Comparison of ENCODE assay signal across 19 cellular contexts in the genomic region with DNA sequence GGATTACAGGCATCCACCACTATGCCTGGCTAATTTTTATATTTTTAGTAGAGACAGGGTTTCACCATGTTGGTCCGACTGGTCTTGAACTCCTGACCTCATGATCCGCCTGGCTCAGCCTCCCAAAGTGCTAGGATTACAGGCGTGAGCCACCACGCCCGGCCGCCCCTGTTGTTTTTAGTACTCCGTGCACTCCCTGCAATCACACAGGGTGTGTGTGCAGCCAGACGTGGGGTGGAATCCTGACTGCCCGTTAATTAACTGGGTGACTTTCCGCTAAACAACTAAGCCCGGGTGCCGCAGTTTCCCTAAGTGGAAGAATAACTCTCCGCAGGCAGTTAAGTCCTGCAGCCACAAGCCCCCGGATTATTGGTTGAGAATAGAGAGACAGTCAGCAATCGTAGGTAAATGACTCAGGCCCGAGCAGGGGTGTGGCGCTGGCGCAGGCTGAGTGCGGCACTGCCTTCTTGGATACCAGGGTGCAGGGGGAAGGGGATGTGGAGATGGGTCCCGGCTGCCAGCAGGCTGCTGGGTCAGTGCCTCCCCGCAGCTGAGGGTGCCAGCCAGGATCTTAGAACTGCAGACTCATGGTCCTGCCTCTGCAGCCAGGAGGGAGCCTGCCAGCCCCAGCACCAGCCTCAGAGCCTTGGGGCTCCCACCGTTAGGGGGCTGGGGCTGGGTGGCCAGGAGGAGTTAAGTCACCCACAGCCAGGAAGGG. TPM values are rescaled to one million over a fixed set of nuclear protein-coding genes. Genes with fewer than 3 reads are reported as not detected.
DNase-seq lines count a peak whose midpoint lies in the region; ATAC-seq and TF ChIP-seq lines count a peak whose summit lies in the region.
"Had no signal": no experiment of that assay in that cellular context is flagged by ENCODE, and none has a peak within 500 bp of the region (broad histone marks: within the 10 kb centered on the region; RNA-seq: fewer than 3 reads in every experiment).

No MANE protein-coding gene starts in this region.

- TF ChIP-seq CTCF in GM23338 (conservative IDR thresholded peaks at IDR 0.05; ENCODE audit: low read depth in 2 of 2): no peak
- TF ChIP-seq CTCF in WERI-Rb-1 (IDR thresholded peaks at IDR 0.05; ENCODE audit: low read depth, low read length): no peak
- no peak for TF ChIP-seq CTCF in gastroesophageal sphincter (IDR thresholded peaks at IDR 0.05)

- peaks cover 11% of the 10 kb centered on the region; the same call in 1 of the 3 replicates for H3K36me3 Mint-ChIP-seq in GM23338 (ENCODE audit: low read depth)

- no peak overlapping the region for H4K8ac ChIP-seq in mesendoderm (ENCODE audit: low read depth, low read length)

- TF ChIP-seq EP300 in gastroesophageal sphincter (IDR thresholded peaks at IDR 0.05): no peak

- peak; percentile 17 for ATAC-seq in GM23338
- ATAC-seq in gastroesophageal sphincter: no peak
- no peak for ATAC-seq in GM18868 (IDR thresholded peaks at IDR 0.05; ENCODE audit: unreplicated experiment)
- ATAC-seq in GM21529 (IDR thresholded peaks at IDR 0.05; ENCODE audit: unreplicated experiment): no peak
- ATAC-seq: activated CD8-positive, alpha-beta T cell treated with anti-CD3 and anti-CD28 coated beads for 36 hours; activated T-helper 17 cell treated with anti-CD3 and anti-CD28 coated beads, Interleukin-2, amount 50 U/mL, for 72 hours had no signal

- H4K20me1 ChIP-seq in GM23338 (replicated peaks; ENCODE audit: insufficient read depth): no peaks in the 10 kb centered on the region

- no peak overlapping the region for H3K23ac ChIP-seq in mesendoderm (ENCODE audit: low read length)

- H3K4me1 ChIP-seq in GM23338 (ENCODE audit: insufficient read depth): peaks cover 8% of the 10 kb centered on the region
- H3K4me1 ChIP-seq in gastroesophageal sphincter: peaks cover 0 to 4% (median 0%) of the 10 kb centered on the region in 3 donors
- H3K4me1 ChIP-seq in skeletal muscle tissue (ENCODE audit: control insufficient read depth in 3 of 3, insufficient read depth in 3 of 3, low read length in 3 of 3): peaks cover 0 to 22% (median 11%) of the 10 kb centered on the region in 3 donors
- no peaks in the 10 kb centered on the region for H3K4me1 ChIP-seq in mesendoderm (ENCODE audit: control insufficient read depth, low read depth, low read length)
- H3K4me1 ChIP-seq: ascending aorta had no signal

- H3K9me3 Mint-ChIP-seq in GM23338: no peaks in the 10 kb centered on the region; the same call in 2 of the 3 replicates
- H3K9me3 Mint-ChIP-seq: activated T-helper 17 cell treated with anti-CD3 and anti-CD28 coated beads, Interleukin-2, amount 50 U/mL, for 72 hours had no signal

- TF ChIP-seq POLR2A in gastroesophageal sphincter (IDR thresholded peaks at IDR 0.05): no peak

- no peak overlapping the region for H3K4ac ChIP-seq in mesendoderm (ENCODE audit: low read depth, low read length)

- H3F3A ChIP-seq in GM23338 (replicated peaks; ENCODE audit: low read depth): no peaks in the 10 kb centered on the region

- no peak overlapping the region for H3K18ac ChIP-seq in mesendoderm (ENCODE audit: low read length)

- peak overlapping the region in 1 of 3 donors; percentile 30 for H3K9ac ChIP-seq in skeletal muscle tissue (ENCODE audit: low read depth in 1 of 3, low read length in 3 of 3)
- no peak overlapping the region for H3K9ac ChIP-seq in mesendoderm (ENCODE audit: low read length)

- no peak overlapping the region for H3K4me2 ChIP-seq in GM23338
- no peak overlapping the region for H3K4me2 ChIP-seq in mesendoderm (ENCODE audit: low read length)

- no peak overlapping the region for H2BK15ac ChIP-seq in mesendoderm (replicated peaks; ENCODE audit: low read depth)

- H3K27ac Mint-ChIP-seq in GM23338: peak overlapping the region; percentile 52; the same call in 1 of the 2 replicates
- H3K27ac Mint-ChIP-seq: activated CD8-positive, alpha-beta T cell treated with anti-CD3 and anti-CD28 coated beads for 36 hours; activated T-helper 17 cell treated with anti-CD3 and anti-CD28 coated beads, Interleukin-2, amount 50 U/mL, for 72 hours had no signal

- H3K9me2 ChIP-seq in GM23338 (ENCODE audit: insufficient read depth): no peaks in the 10 kb centered on the region

- H2BK5ac ChIP-seq in mesendoderm (ENCODE audit: low read length): no peak overlapping the region

- no peak overlapping the region for H2BK120ac ChIP-seq in mesendoderm (ENCODE audit: low read depth, low read length)

- WGBS in gastroesophageal sphincter (ENCODE audit: low coverage in 1 of 2), 2 donors: 59% methylated on average over 7 of the region's 22 CpGs; no CpG with 5 or more reads in 1 of the 2 donors
- no CpG with 5 or more reads among the region's 22 CpGs for WGBS in mesendoderm (ENCODE audit: extremely low coverage, insufficient coverage, low lambda C conversion rate)

- H3K4me3 ChIP-seq in GM23338 (no peak overlapping the region), WERI-Rb-1 (ENCODE audit: low read depth, low read length) (no peak overlapping the region), gastroesophageal sphincter (no peak overlapping the region), skeletal muscle tissue (ENCODE audit: low read length in 3 of 3) (no peak overlapping the region), mesendoderm (ENCODE audit: low read length) (no peak overlapping the region)
- H3K4me3 ChIP-seq: ascending aorta, SK-N-MC had no signal

- peaks cover 21% of the 10 kb centered on the region for H3K4me1 Mint-ChIP-seq in GM23338

- peak; percentile 30 for DNase-seq in GM23338 (ENCODE audit: low spot score)
- DNase-seq in WERI-Rb-1: peak; percentile 65
- DNase-seq in mesendoderm: no peak
- DNase-seq in dedifferentiated amniotic fluid mesenchymal stem cell (ENCODE audit: extremely low spot score): no peak
- DNase-seq: activated CD8-positive, alpha-beta T cell treated with anti-CD3 and anti-CD28 coated beads for 36 hours; AML-193; dermis blood vessel endothelial cell; DMS153; mesenchymal stem cell; stimulated activated naive CD4-positive, alpha-beta T cell had no signal

- H3K36me3 ChIP-seq in GM23338 (ENCODE audit: insufficient read depth) (no peaks in the 10 kb centered on the region), WERI-Rb-1 (no peaks in the 10 kb centered on the region), gastroesophageal sphincter (no peaks in the 10 kb centered on the region), skeletal muscle tissue (ENCODE audit: control insufficient read depth in 3 of 3, insufficient read depth in 3 of 3, low read length in 3 of 3) (no peaks in the 10 kb centered on the region), mesendoderm (ENCODE audit: control insufficient read depth, insufficient read depth, low read length) (no peaks in the 10 kb centered on the region)
- H3K36me3 ChIP-seq: ascending aorta, neutrophil had no signal

- H2AK5ac ChIP-seq in mesendoderm (ENCODE audit: low read length): no peak overlapping the region

- H3K79me2 ChIP-seq in GM23338 (replicated peaks; ENCODE audit: insufficient read depth) (no peaks in the 10 kb centered on the region), mesendoderm (ENCODE audit: control insufficient read depth, insufficient read depth, low read length) (no peaks in the 10 kb centered on the region)

- H3K27me3 ChIP-seq in GM23338 (ENCODE audit: insufficient read depth) (no peaks in the 10 kb centered on the region), WERI-Rb-1 (ENCODE audit: insufficient read depth, low read depth, severe bottlenecking) (no peaks in the 10 kb centered on the region), gastroesophageal sphincter (peaks cover 30% of the 10 kb centered on the region), skeletal muscle tissue (ENCODE audit: control insufficient read depth in 3 of 3, insufficient read depth in 3 of 3, low read length in 3 of 3) (no peaks in the 10 kb centered on the region), mesendoderm (ENCODE audit: insufficient read depth, low read length, poor library complexity) (no peaks in the 10 kb centered on the region)
- H3K27me3 ChIP-seq: ascending aorta had no signal

- H3K79me1 ChIP-seq in mesendoderm (ENCODE audit: low read length): no peaks in the 10 kb centered on the region

- H3K27me3 Mint-ChIP-seq in GM23338 (ENCODE audit: insufficient read depth, low read depth, poor library complexity): peaks cover 20% of the 10 kb centered on the region
- H3K27me3 Mint-ChIP-seq: activated CD8-positive, alpha-beta T cell treated with anti-CD3 and anti-CD28 coated beads for 36 hours; activated T-helper 17 cell treated with anti-CD3 and anti-CD28 coated beads, Interleukin-2, amount 50 U/mL, for 72 hours had no signal

- H2AFZ ChIP-seq in GM23338: peak overlapping the region; percentile 69; the same call in 1 of the 2 replicates

- no peak overlapping the region for H3K56ac ChIP-seq in mesendoderm (ENCODE audit: low read length)

- no peak overlapping the region for H3K27ac ChIP-seq in GM23338 (ENCODE audit: low read depth)
- H3K27ac ChIP-seq in WERI-Rb-1: peak overlapping the region; percentile 67
- H3K27ac ChIP-seq in gastroesophageal sphincter: peak overlapping the region in 3 of 4 donors; percentile 29 to 66 (median 58)
- peak overlapping the region; percentile 1 for H3K27ac ChIP-seq in skeletal muscle tissue (ENCODE audit: low read depth, low read length)
- no peak overlapping the region for H3K27ac ChIP-seq in mesendoderm (ENCODE audit: low read depth, low read length)
- H3K27ac ChIP-seq: ascending aorta, neutrophil, SK-N-MC had no signal

- H3K4me3 Mint-ChIP-seq in GM23338: no peak overlapping the region
- H3K4me3 Mint-ChIP-seq: activated CD8-positive, alpha-beta T cell treated with anti-CD3 and anti-CD28 coated beads for 36 hours; activated T-helper 17 cell treated with anti-CD3 and anti-CD28 coated beads, Interleukin-2, amount 50 U/mL, for 72 hours had no signal

- H3K9me3 ChIP-seq in WERI-Rb-1 (ENCODE audit: severe bottlenecking) (peaks cover 4% of the 10 kb centered on the region), gastroesophageal sphincter (no peaks in the 10 kb centered on the region), skeletal muscle tissue (ENCODE audit: control insufficient read depth in 3 of 3, low read length in 3 of 3) (no peaks in the 10 kb centered on the region)
- H3K9me3 ChIP-seq: ascending aorta, neutrophil had no signal

- H4K5ac ChIP-seq in mesendoderm (ENCODE audit: low read length): no peak overlapping the region

RNA-seq across cellular contexts. Expression of gene FXYD3, which starts 6.1 kb away (rescaled TPM):
- total RNA-seq in GM23338 (2014; rRNA removed; shearing (Covaris generic)): not detected in 2 replicates
- 0.81 and 0.89 TPM in 2 replicates for polyA plus RNA-seq in GM23338 (2016; fragmentation: Nextera tagmentation; extraction: Ambion mirVana)
- total RNA-seq in gastroesophageal sphincter (10 to 100 TPM in 1 of 4 donors, 1 to 10 TPM in 3; 1.2 to 38.8 (median 4.2) TPM), skeletal muscle tissue (not detected)
- polyA plus RNA-seq in mesendoderm (2013, experiment 1 of 2): 0.10 TPM
- 0.10 TPM for polyA plus RNA-seq in mesendoderm (2013, experiment 2 of 2)
- total RNA-seq: activated CD8-positive, alpha-beta T cell treated with anti-CD3 and anti-CD28 coated beads for 36 hours; activated T-helper 17 cell treated with anti-CD3 and anti-CD28 coated beads, Interleukin-2, amount 50 U/mL, for 72 hours; ascending aorta; H4 had no signal

RNA-seq across cellular contexts. Expression of gene LGI4, which starts 25.3 kb away (rescaled TPM):
- 3.6 and 4.3 TPM in 2 replicates for total RNA-seq in GM23338 (2014; rRNA removed; shearing (Covaris generic))
- polyA plus RNA-seq in GM23338 (2016; fragmentation: Nextera tagmentation; extraction: Ambion mirVana): 2.3 and 3.4 TPM in 2 replicates
- total RNA-seq in gastroesophageal sphincter (10 to 100 TPM; 24.8 to 47.9 (median 36.2) TPM), skeletal muscle tissue (5.2 TPM)
- polyA plus RNA-seq in mesendoderm (2013, experiment 1 of 2): 0.34 TPM
- polyA plus RNA-seq in mesendoderm (2013, experiment 2 of 2): 0.49 TPM
- total RNA-seq: H4 had no signal

RNA-seq across cellular contexts. Expression of gene FXYD1, which starts 29.1 kb away (rescaled TPM):
- total RNA-seq in GM23338 (2014; rRNA removed; shearing (Covaris generic)): 1.5 and 1.7 TPM in 2 replicates
- 26.8 and 31.3 TPM in 2 replicates for polyA plus RNA-seq in GM23338 (2016; fragmentation: Nextera tagmentation; extraction: Ambion mirVana)
- total RNA-seq in gastroesophageal sphincter (100 to 1,000 TPM in 1 of 4 donors, 10 to 100 TPM in 3; 42.8 to 140 (median 52.7) TPM), skeletal muscle tissue (45.4 TPM)
- 3.2 TPM for polyA plus RNA-seq in mesendoderm (2013, experiment 1 of 2)
- 3.1 TPM for polyA plus RNA-seq in mesendoderm (2013, experiment 2 of 2)
- total RNA-seq: dermis blood vessel endothelial cell, H4 had no signal

RNA-seq across cellular contexts. Expression of gene FXYD7, which starts 33.5 kb away (rescaled TPM):
- 9.6 and 15.9 TPM in 2 replicates for total RNA-seq in GM23338 (2014; rRNA removed; shearing (Covaris generic))
- polyA plus RNA-seq in GM23338 (2016; fragmentation: Nextera tagmentation; extraction: Ambion mirVana): 43.7 and 44.0 TPM in 2 replicates
- total RNA-seq in gastroesophageal sphincter (not detected), skeletal muscle tissue (0.52 TPM)
- polyA plus RNA-seq in mesendoderm (2013, experiment 1 of 2): 3.8 TPM
- polyA plus RNA-seq in mesendoderm (2013, experiment 2 of 2): 4.5 TPM
- total RNA-seq: ascending aorta, dermis blood vessel endothelial cell had no signal

RNA-seq across cellular contexts. Expression of gene FXYD5, which starts 45.0 kb away (rescaled TPM):
- 97.7 and 98.9 TPM in 2 replicates for total RNA-seq in GM23338 (2014; rRNA removed; shearing (Covaris generic))
- polyA plus RNA-seq in GM23338 (2016; fragmentation: Nextera tagmentation; extraction: Ambion mirVana): 222 and 233 TPM in 2 replicates
- total RNA-seq in gastroesophageal sphincter: 10 to 100 TPM; 18.8 to 42.5 (median 33.0) TPM
- total RNA-seq in skeletal muscle tissue: 7.3 TPM
- 130 TPM for polyA plus RNA-seq in mesendoderm (2013, experiment 1 of 2)
- polyA plus RNA-seq in mesendoderm (2013, experiment 2 of 2): 134 TPM

Comparison
In these comparisons a context has a peak if more than half of its experiments do, and no peak if none do; other contexts are left out.
1. DNase-seq: peak in GM23338 (single experiment) and WERI-Rb-1 (single experiment); none in mesendoderm (single experiment) and dedifferentiated amniotic fluid mesenchymal stem cell (single experiment).
2. H3K27ac ChIP-seq: peak in WERI-Rb-1 (single experiment), gastroesophageal sphincter (3 of 4) and skeletal muscle tissue (single experiment); none in GM23338 (single experiment) and mesendoderm (single experiment).
3. RNA of gene FXYD1, which starts 29.1 kb away (total RNA-seq): 42.8 to 140 TPM in gastroesophageal sphincter and 45.4 TPM in skeletal muscle tissue (single experiment); 1.5 to 1.7 TPM in GM23338; every median in the first group is over 10 times any median in the second.